In the genomic region with DNA sequence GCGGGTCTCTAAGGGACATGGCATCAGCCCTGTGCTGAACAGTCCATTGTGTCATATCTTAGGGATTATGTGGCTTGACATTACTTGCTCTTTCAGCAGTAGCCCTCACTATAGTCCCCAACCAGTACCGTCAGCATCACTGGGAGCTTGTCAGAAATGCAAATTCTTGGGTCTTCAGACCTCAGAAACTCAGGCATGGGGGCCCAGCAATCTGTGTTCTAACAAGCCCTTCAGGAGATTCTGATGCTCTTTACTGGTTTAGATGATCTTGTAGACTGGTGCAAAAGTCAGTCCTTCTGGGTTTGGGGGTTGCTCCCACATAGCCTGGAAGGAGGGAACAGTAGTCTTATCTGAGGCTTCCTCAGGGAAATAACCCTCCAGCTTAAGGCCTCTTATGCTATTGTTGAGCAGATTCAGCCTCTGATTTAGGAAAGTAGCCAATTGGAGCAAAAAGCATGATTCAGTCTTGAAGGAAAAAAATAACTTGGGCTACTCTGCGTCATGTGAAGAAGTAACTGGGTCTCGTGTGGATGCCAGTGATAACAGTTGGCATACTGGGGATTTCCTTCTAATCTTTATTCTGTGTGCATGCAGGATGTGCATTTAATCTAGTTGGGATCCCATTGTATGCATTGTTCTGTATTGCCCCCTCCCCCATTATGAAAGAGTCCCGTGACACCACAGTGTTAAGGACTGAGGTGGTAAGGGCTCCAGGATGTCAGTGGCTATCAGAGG, we compare ENCODE assay signal across 8 cellular contexts. TPM values are rescaled to one million over a fixed set of nuclear protein-coding genes. Genes with fewer than 3 reads are reported as not detected.
A peak's percentile ranks its signal among the peaks of the same experiment; 100 is the strongest.
DNase-seq lines count a peak whose midpoint lies in the region; ATAC-seq, FAIRE-seq and TF ChIP-seq lines count a peak whose summit lies in the region.

No MANE protein-coding gene starts in this region.

- H3K9me1 ChIP-seq in keratinocyte (ENCODE audit: control insufficient read depth, extremely low read depth, insufficient read depth, low read length), result no peaks in the 10 kb centered on the region

- CTCF ChIA-PET in PC-9 (lab: Charles Lee), result no interaction called here

- POLR2A ChIA-PET in PC-9 (lab: Charles Lee; ENCODE audit: unreplicated experiment), result no interaction called here

- no peak overlapping the region for H3K9ac ChIP-seq in keratinocyte (ENCODE audit: control insufficient read depth, extremely low read depth, insufficient read depth, low read length)

- TF ChIP-seq POLR2A in adrenal gland (IDR thresholded peaks at IDR 0.05), result peak in 1 of 2 donors; percentile 37
- no peak for TF ChIP-seq POLR2A in thyroid gland (IDR thresholded peaks at IDR 0.05)

- H2AFZ ChIP-seq in GM23338, result no peak overlapping the region
- no peak overlapping the region for H2AFZ ChIP-seq in keratinocyte (ENCODE audit: control insufficient read depth, low read length)
- H2AFZ ChIP-seq in PC-9, result no peak overlapping the region

- TF ChIP-seq CTCF in GM23338 (conservative IDR thresholded peaks at IDR 0.05; ENCODE audit: low read depth in 2 of 2) (no peak), adrenal gland (IDR thresholded peaks at IDR 0.05) (no peak), keratinocyte (optimal IDR thresholded peaks at IDR 0.05 in 1 of 3, IDR thresholded peaks at IDR 0.05 in 1 of 3, conservative IDR thresholded peaks at IDR 0.05 in 1 of 3; ENCODE audit: extremely low read depth in 1 of 3, insufficient read depth in 2 of 3, low read length in 3 of 3) (no peak), thyroid gland (IDR thresholded peaks at IDR 0.05) (no peak), PC-9 (conservative IDR thresholded peaks at IDR 0.05) (no peak), natural killer cell (IDR thresholded peaks at IDR 0.05) (no peak)

- H3K9me3 ChIP-seq in adrenal gland (replicated peaks in 1 of 3), result no peaks in the 10 kb centered on the region
- H3K9me3 ChIP-seq in keratinocyte (ENCODE audit: control insufficient read depth, low read depth, low read length), result no peaks in the 10 kb centered on the region
- H3K9me3 ChIP-seq in thyroid gland, result no peaks in the 10 kb centered on the region
- no peaks in the 10 kb centered on the region for H3K9me3 ChIP-seq in PC-9 (ENCODE audit: insufficient read depth, low read depth)

- H3K4me2 ChIP-seq in GM23338, result peak overlapping the region; percentile 54
- no peak overlapping the region for H3K4me2 ChIP-seq in keratinocyte (ENCODE audit: control insufficient read depth, extremely low read depth, insufficient read depth, low read depth, low read length)
- no peak overlapping the region for H3K4me2 ChIP-seq in PC-9

- no peaks in the 10 kb centered on the region for H4K20me1 ChIP-seq in GM23338 (replicated peaks; ENCODE audit: insufficient read depth)
- H4K20me1 ChIP-seq in keratinocyte (ENCODE audit: control insufficient read depth, extremely low read depth, insufficient read depth, low read length), result no peaks in the 10 kb centered on the region
- no peaks in the 10 kb centered on the region for H4K20me1 ChIP-seq in PC-9 (ENCODE audit: insufficient read depth)

- peaks cover 42% of the 10 kb centered on the region for H3K4me1 Mint-ChIP-seq in GM23338
- H3K4me1 Mint-ChIP-seq in natural killer cell, result peaks cover 44 to 60% of the 10 kb centered on the region in 2 donors

- no peak for FAIRE-seq in keratinocyte (lab: Jason Lieb, UNC)

- dilution Hi-C loops in keratinocyte (cut with MboI; ENCODE audit: extremely low pct_ligation_motif_present, low sequenced_read_pairs), result no loop called here

- H3K27ac Mint-ChIP-seq in GM23338, result peak overlapping the region; percentile 29; the same call in 1 of the 2 replicates
- no peak overlapping the region for H3K27ac Mint-ChIP-seq in natural killer cell

- H3F3A ChIP-seq in GM23338 (replicated peaks; ENCODE audit: low read depth) (no peaks in the 10 kb centered on the region), PC-9 (ENCODE audit: insufficient read depth, low read depth) (no peaks in the 10 kb centered on the region)

- no peaks in the 10 kb centered on the region for H3K27me3 ChIP-seq in GM23338 (ENCODE audit: insufficient read depth)
- H3K27me3 ChIP-seq in adrenal gland, result no peaks in the 10 kb centered on the region
- H3K27me3 ChIP-seq in keratinocyte (ENCODE audit: control insufficient read depth, extremely low read depth, insufficient read depth, low read length), result no peaks in the 10 kb centered on the region
- no peaks in the 10 kb centered on the region for H3K27me3 ChIP-seq in thyroid gland
- no peaks in the 10 kb centered on the region for H3K27me3 ChIP-seq in PC-9 (ENCODE audit: insufficient read depth, low read depth)

- H3K9me3 Mint-ChIP-seq in GM23338, result no peaks in the 10 kb centered on the region
- H3K9me3 Mint-ChIP-seq in natural killer cell, result no peaks in the 10 kb centered on the region

- H3K36me3 ChIP-seq in GM23338 (ENCODE audit: insufficient read depth), result no peaks in the 10 kb centered on the region
- no peaks in the 10 kb centered on the region for H3K36me3 ChIP-seq in adrenal gland (replicated peaks in 1 of 2)
- no peaks in the 10 kb centered on the region for H3K36me3 ChIP-seq in keratinocyte (ENCODE audit: control insufficient read depth in 2 of 2, extremely low read depth in 1 of 2, insufficient read depth in 2 of 2, low read length in 2 of 2)
- H3K36me3 ChIP-seq in thyroid gland, result no peaks in the 10 kb centered on the region
- no peaks in the 10 kb centered on the region for H3K36me3 ChIP-seq in PC-9 (ENCODE audit: low read depth)

- ATAC-seq in GM23338 (peak; percentile 19; the same call in 2 of the 3 replicates), natural killer cell (no peak)

- no peak for DNase-seq in GM23338 (ENCODE audit: low spot score)
- peak in 5 of 7 donors; percentile 23 to 51 (median 41) for DNase-seq in adrenal gland
- no peak for DNase-seq in keratinocyte (ENCODE audit: low read depth, low spot score)
- DNase-seq in thyroid gland, result no peak
- no peak for DNase-seq in PC-9
- no peak for DNase-seq in NCI-H2029 treated with DMSO at 0.1 percent for 48 hours (lab: John Stamatoyannopoulos, UW)
- DNase-seq in natural killer cell, result no peak
- DNase-seq in hippocampal formation (lab: John Stamatoyannopoulos, UW), result no peak

- H3K9me2 ChIP-seq in GM23338 (ENCODE audit: insufficient read depth), result peaks cover 6% of the 10 kb centered on the region; the same call in 1 of the 2 replicates
- H3K9me2 ChIP-seq in PC-9 (ENCODE audit: insufficient read depth), result no peaks in the 10 kb centered on the region

- H3K4me3 ChIP-seq in GM23338 (no peak overlapping the region; the same call in 1 of the 2 replicates), adrenal gland (no peak overlapping the region), keratinocyte (ENCODE audit: control insufficient read depth in 2 of 3, extremely low read depth in 1 of 3, insufficient read depth in 2 of 3, low read depth in 1 of 3, low read length in 3 of 3) (no peak overlapping the region), thyroid gland (replicated peaks in 1 of 3) (no peak overlapping the region), PC-9 (no peak overlapping the region)

- H3K4me3 Mint-ChIP-seq in GM23338 (no peak overlapping the region), natural killer cell (no peak overlapping the region)

- peaks cover 50% of the 10 kb centered on the region for H3K4me1 ChIP-seq in GM23338 (ENCODE audit: insufficient read depth)
- peaks cover 17 to 19% of the 10 kb centered on the region in 2 donors for H3K4me1 ChIP-seq in adrenal gland (replicated peaks in 1 of 2)
- H3K4me1 ChIP-seq in keratinocyte (ENCODE audit: control insufficient read depth, extremely low read depth, insufficient read depth, low read length), result peaks cover 35% of the 10 kb centered on the region
- H3K4me1 ChIP-seq in thyroid gland, result peaks cover 41 to 67% of the 10 kb centered on the region in 2 donors
- peaks cover 10% of the 10 kb centered on the region; the same call in 1 of the 2 replicates for H3K4me1 ChIP-seq in PC-9 (replicated peaks; ENCODE audit: insufficient read depth)

- peaks cover 61% of the 10 kb centered on the region for H3K79me2 ChIP-seq in GM23338 (replicated peaks; ENCODE audit: insufficient read depth)
- H3K79me2 ChIP-seq in keratinocyte (ENCODE audit: control insufficient read depth, insufficient read depth, low read length), result peaks cover 66% of the 10 kb centered on the region
- no peaks in the 10 kb centered on the region for H3K79me2 ChIP-seq in PC-9 (ENCODE audit: low read depth)

- no TSS peak for BruUV-seq in PC-9 (replicated peaks; lab: Mats Ljungman, UMichigan)

- intact Hi-C loops in adrenal gland (cut with DNase I) (no loop called here), thyroid gland (cut with DNase I) (no loop called here), PC-9 (cut with micrococcal nuclease; ENCODE audit: unreplicated experiment) (no loop called here), natural killer cell (cut with micrococcal nuclease) (no loop called here)

- H3K27me3 Mint-ChIP-seq in GM23338 (ENCODE audit: insufficient read depth, low read depth, poor library complexity), result peaks cover 2% of the 10 kb centered on the region
- no peaks in the 10 kb centered on the region for H3K27me3 Mint-ChIP-seq in natural killer cell (ENCODE audit: low read depth in 2 of 2)

- H3K36me3 Mint-ChIP-seq in GM23338 (ENCODE audit: low read depth), result no peaks in the 10 kb centered on the region
- no peaks in the 10 kb centered on the region for H3K36me3 Mint-ChIP-seq in natural killer cell

- H3K27ac ChIP-seq in GM23338 (ENCODE audit: low read depth), result peak overlapping the region; percentile 89
- H3K27ac ChIP-seq in adrenal gland, result peak overlapping the region in 4 of 5 donors; percentile 30 to 84 (median 82)
- H3K27ac ChIP-seq in keratinocyte (ENCODE audit: control insufficient read depth, insufficient read depth, low read length), result peak overlapping the region; percentile 42
- peak overlapping the region; percentile 74 to 87 (median 87) for H3K27ac ChIP-seq in thyroid gland
- H3K27ac ChIP-seq in PC-9, result no peak overlapping the region

- WGBS in adrenal gland, 4 donors, result 45 to 55% (median 49%) methylated on average over 5 of the region's 5 CpGs
- 56 to 60% methylated on average over 4 to 5 of the region's 5 CpGs for WGBS in thyroid gland, 2 donors

TF ChIP-seq in GM23338, 12 proteins besides CTCF, POLR2A, EP300 and RAD21 (continues in another document):
- no peak for TF ChIP-seq JUNB (IDR thresholded peaks at IDR 0.05; ENCODE audit: unreplicated experiment)

RNA-seq across cellular contexts. Expression of gene TRAK1, which starts 38.9 kb away (rescaled TPM):
- 47.4 and 50.1 TPM in 2 replicates for total RNA-seq in GM23338 (2014; rRNA removed; shearing (Covaris generic))
- polyA plus RNA-seq in GM23338 (2016; fragmentation: Nextera tagmentation; extraction: Ambion mirVana), result 12.2 and 13.4 TPM in 2 replicates
- 10 to 100 TPM; 24.6 to 38.1 (median 28.8) TPM for total RNA-seq in adrenal gland
- polyA plus RNA-seq in adrenal gland, result 10 to 100 TPM; 13.1 to 20.1 (median 18.7) TPM
- polyA plus RNA-seq in keratinocyte, result 58.2 to 63.7 TPM (median 62.8 TPM) in 3 replicates
- 29.8 TPM for polyA plus RNA-seq in keratinocyte (2011; ENCODE audit: low read depth)
- 48.0 and 49.5 TPM in 2 replicates for polyA plus RNA-seq in keratinocyte (2011; cell fraction: cytosol; rRNA removed)
- polyA plus RNA-seq in keratinocyte (2011; cell fraction: nucleus; rRNA removed), result 132 and 142 TPM in 2 replicates
- polyA plus RNA-seq in keratinocyte (2012; ENCODE audit: low replicate concordance), result 29.8 and 46.9 TPM in 2 replicates
- polyA minus RNA-seq in keratinocyte, result 82.0 to 97.3 TPM (median 91.8 TPM) in 3 replicates
- polyA minus RNA-seq in keratinocyte (2011; cell fraction: cytosol; rRNA and poly(A)+ RNA removed), result 84.2 TPM
- 83.0 and 146 TPM in 2 replicates for polyA minus RNA-seq in keratinocyte (2011; cell fraction: nucleus; rRNA and poly(A)+ RNA removed)
- 10 to 100 TPM; 46.1 to 87.8 (median 76.4) TPM for total RNA-seq in thyroid gland
- total RNA-seq in PC-9 (2021), result 43.4 and 46.8 TPM in 2 replicates
- 10 to 100 TPM; 30.7 to 31.8 (median 31.8) TPM for total RNA-seq in natural killer cell

Comparison
In these comparisons a context has a peak if more than half of its experiments do, and no peak if none do; other contexts are left out.
1. DNase-seq: peak in adrenal gland (5 of 7); none in GM23338 (single experiment), keratinocyte (single experiment), thyroid gland (0 of 2), PC-9 (0 of 2), NCI-H2029 treated with DMSO at 0.1 percent for 48 hours (single experiment), natural killer cell (single experiment) and hippocampal formation (0 of 2).